ENCODE assay signal across 2 cellular contexts in genomic region chr9:97001338-97001737, GRCh38. TPM values are rescaled to one million over a fixed set of nuclear protein-coding genes. Genes with fewer than 3 reads are reported as not detected.
"Had no signal": no experiment of that assay in that cellular context is flagged by ENCODE, and none has a peak within 500 bp of the region (broad histone marks: within the 10 kb centered on the region; RNA-seq: fewer than 3 reads in every experiment).

No MANE protein-coding gene starts in this region.

RNA-seq across cellular contexts. Expression of gene CTSV, which starts 37.6 kb away (rescaled TPM):
- total RNA-seq: posterior vena cava had no signal
- polyA plus RNA-seq: naive thymus-derived CD4-positive, alpha-beta T cell had no signal
